ENCODE assay signal across 14 cellular contexts in the genomic region with DNA sequence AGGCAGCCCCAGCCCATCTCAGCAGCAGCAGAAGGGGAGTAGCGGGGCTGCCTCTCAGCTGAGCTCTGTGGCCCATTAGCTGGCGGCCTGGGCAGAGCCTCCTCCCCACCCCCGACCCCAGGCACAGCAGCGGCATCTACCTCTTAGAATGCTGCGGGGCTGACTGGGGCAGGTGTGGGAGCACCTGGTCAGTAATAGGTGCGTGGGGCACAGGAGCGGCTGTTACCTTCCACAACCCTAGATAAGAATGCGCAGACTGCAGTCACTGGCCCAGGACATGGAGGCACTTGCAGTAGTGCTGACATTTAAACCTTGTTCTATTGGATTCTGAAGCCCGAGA. TPM values are rescaled to one million over a fixed set of nuclear protein-coding genes. Genes with fewer than 3 reads are reported as not detected.
DNase-seq lines count a peak whose midpoint lies in the region; ATAC-seq, FAIRE-seq and TF ChIP-seq lines count a peak whose summit lies in the region.
"Had no signal": no experiment of that assay in that cellular context is flagged by ENCODE, and none has a peak within 500 bp of the region (broad histone marks: within the 10 kb centered on the region; RNA-seq: fewer than 3 reads in every experiment).

No MANE protein-coding gene starts in this region.

- intact Hi-C loops in heart right ventricle (cut with DNase I): loop anchor here in 1 of 10 donors (5.0 kb wide), 1 partner anchor 36 kb away; a partner anchor contains a TSS
- intact Hi-C loops in left cardiac atrium (cut with DNase I): loop anchor here in 1 of 2 donors (5.0 kb wide), 1 partner anchor 36 kb away; a partner anchor contains a TSS
- intact Hi-C loops in kidney (cut with DNase I): no loop called here

- no peak for ATAC-seq in heart right ventricle
- ATAC-seq in left cardiac atrium: no peak
- ATAC-seq in WTC11: peak; percentile 54
- ATAC-seq in omental fat pad (ENCODE audit: low FRiP score): no peak
- ATAC-seq: foreskin keratinocyte, left colon had no signal

- no peaks in the 10 kb centered on the region for H3K27me3 Mint-ChIP-seq in WTC11 (ENCODE audit: low read depth)

- no peak for TF ChIP-seq EP300 in tibial nerve (IDR thresholded peaks at IDR 0.05)

- H3K9me3 ChIP-seq in heart right ventricle (peaks cover 0 to 3% (median 0%) of the 10 kb centered on the region in 11 donors), kidney (ENCODE audit: control insufficient read depth in 1 of 2, low read length in 2 of 2) (no peaks in the 10 kb centered on the region), tibial nerve (no peaks in the 10 kb centered on the region)
- H3K9me3 ChIP-seq: BE2C, upper lobe of left lung had no signal

- TF ChIP-seq CTCF in heart right ventricle (IDR thresholded peaks at IDR 0.05): no peak
- TF ChIP-seq CTCF in WTC11 (IDR thresholded peaks at IDR 0.05): no peak
- no peak for TF ChIP-seq CTCF in kidney (IDR thresholded peaks at IDR 0.05; ENCODE audit: borderline replicate concordance, extremely low read depth, insufficient read depth)
- no peak for TF ChIP-seq CTCF in tibial nerve (IDR thresholded peaks at IDR 0.05)
- no peak for TF ChIP-seq CTCF in omental fat pad (IDR thresholded peaks at IDR 0.05)

- peak overlapping the region in 9 of 10 donors; percentile 32 to 89 (median 68) for H3K27ac ChIP-seq in heart right ventricle
- no peak overlapping the region for H3K27ac ChIP-seq in kidney (ENCODE audit: low read depth in 2 of 2, low read length in 2 of 2)
- H3K27ac ChIP-seq in tibial nerve: peak overlapping the region; percentile 19 to 96 (median 84)
- H3K27ac ChIP-seq: foreskin keratinocyte, parathyroid adenoma had no signal

- H3K27me3 ChIP-seq in heart right ventricle (no peaks in the 10 kb centered on the region), tibial nerve (no peaks in the 10 kb centered on the region)
- H3K27me3 ChIP-seq: BE2C, foreskin keratinocyte, upper lobe of left lung had no signal

- CTCF ChIA-PET in WTC11 (lab: Charles Lee): interaction anchor here (0.7 to 1.7 kb wide), 5 partner anchors 29 to 48 kb away, joined by 3 to 8 read pairs (median 3); no protein-coding TSS in a partner anchor

- no peak for FAIRE-seq in kidney (lab: Jason Lieb, UNC)

- peaks cover 27% of the 10 kb centered on the region for H3K4me1 Mint-ChIP-seq in WTC11

- H3K9ac ChIP-seq in kidney (ENCODE audit: low read length in 2 of 2): no peak overlapping the region
- H3K9ac ChIP-seq: parathyroid adenoma had no signal

- TF ChIP-seq POLR2A in tibial nerve (IDR thresholded peaks at IDR 0.05): no peak

- peaks cover 17 to 80% (median 41%) of the 10 kb centered on the region in 9 donors for H3K4me1 ChIP-seq in heart right ventricle
- H3K4me1 ChIP-seq in kidney (ENCODE audit: control insufficient read depth in 1 of 2, insufficient read depth in 1 of 2, low read depth in 1 of 2, low read length in 2 of 2): peaks cover 4 to 7% of the 10 kb centered on the region in 2 donors
- peaks cover 4 to 91% (median 84%) of the 10 kb centered on the region in 4 donors for H3K4me1 ChIP-seq in tibial nerve
- H3K4me1 ChIP-seq: parathyroid adenoma had no signal

- H3K27ac Mint-ChIP-seq in WTC11: no peak overlapping the region

- H3K36me3 ChIP-seq in heart right ventricle: peaks cover 0 to 5% (median 0%) of the 10 kb centered on the region in 9 donors
- H3K36me3 ChIP-seq in kidney (ENCODE audit: control insufficient read depth in 1 of 2, insufficient read depth in 2 of 2, low read length in 2 of 2): no peaks in the 10 kb centered on the region
- peaks cover 0 to under 1% (median 0%) of the 10 kb centered on the region in 3 donors for H3K36me3 ChIP-seq in tibial nerve
- H3K36me3 ChIP-seq: BE2C had no signal

- DNase-seq in heart right ventricle (no peak), left cardiac atrium (no peak), WTC11 (ENCODE audit: low spot score) (no peak), kidney (peak; percentile 38), tibial nerve (ENCODE audit: low spot score in 2 of 2) (no peak), omental fat pad (ENCODE audit: low spot score) (no peak), RKO (ENCODE audit: low spot score) (no peak), anterior cingulate cortex (lab: John Stamatoyannopoulos, UW) (no peak)
- DNase-seq: activated effector memory CD4-positive, alpha-beta T cell treated with anti-CD3 and anti-CD28 coated beads, Interleukin-2, amount 50 U/mL, for 16 hours; BE2C; foreskin keratinocyte; left colon; upper lobe of left lung had no signal

- no peaks in the 10 kb centered on the region for H3K36me3 Mint-ChIP-seq in WTC11

- POLR2A ChIA-PET in WTC11 (lab: Charles Lee): no interaction called here

- 91 to 94% methylated on average over 9 of the region's 9 CpGs for WGBS in heart right ventricle, 2 donors
- 87 to 90% methylated on average over 3 to 9 of the region's 9 CpGs for WGBS in tibial nerve, 2 donors

- H3K4me3 Mint-ChIP-seq in WTC11: no peak overlapping the region

- H3K4me3 ChIP-seq in heart right ventricle (no peak overlapping the region), kidney (ENCODE audit: low read length in 2 of 2) (no peak overlapping the region), tibial nerve (no peak overlapping the region)
- H3K4me3 ChIP-seq: upper lobe of left lung had no signal

- no peaks in the 10 kb centered on the region for H3K9me3 Mint-ChIP-seq in WTC11

TF ChIP-seq in WTC11, 78 proteins besides CTCF, POLR2A, EP300 and RAD21:
- TF ChIP-seq ZNF416 (CRISPR knock-in tag; IDR thresholded peaks at IDR 0.05): no peak
- TF ChIP-seq, protein P1, sequence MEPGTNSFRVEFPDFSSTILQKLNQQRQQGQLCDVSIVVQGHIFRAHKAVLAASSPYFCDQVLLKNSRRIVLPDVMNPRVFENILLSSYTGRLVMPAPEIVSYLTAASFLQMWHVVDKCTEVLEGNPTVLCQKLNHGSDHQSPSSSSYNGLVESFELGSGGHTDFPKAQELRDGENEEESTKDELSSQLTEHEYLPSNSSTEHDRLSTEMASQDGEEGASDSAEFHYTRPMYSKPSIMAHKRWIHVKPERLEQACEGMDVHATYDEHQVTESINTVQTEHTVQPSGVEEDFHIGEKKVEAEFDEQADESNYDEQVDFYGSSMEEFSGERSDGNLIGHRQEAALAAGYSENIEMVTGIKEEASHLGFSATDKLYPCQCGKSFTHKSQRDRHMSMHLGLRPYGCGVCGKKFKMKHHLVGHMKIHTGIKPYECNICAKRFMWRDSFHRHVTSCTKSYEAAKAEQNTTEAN (CRISPR knock-in tag; IDR thresholded peaks at IDR 0.05): no peak
- TF ChIP-seq, protein P2, sequence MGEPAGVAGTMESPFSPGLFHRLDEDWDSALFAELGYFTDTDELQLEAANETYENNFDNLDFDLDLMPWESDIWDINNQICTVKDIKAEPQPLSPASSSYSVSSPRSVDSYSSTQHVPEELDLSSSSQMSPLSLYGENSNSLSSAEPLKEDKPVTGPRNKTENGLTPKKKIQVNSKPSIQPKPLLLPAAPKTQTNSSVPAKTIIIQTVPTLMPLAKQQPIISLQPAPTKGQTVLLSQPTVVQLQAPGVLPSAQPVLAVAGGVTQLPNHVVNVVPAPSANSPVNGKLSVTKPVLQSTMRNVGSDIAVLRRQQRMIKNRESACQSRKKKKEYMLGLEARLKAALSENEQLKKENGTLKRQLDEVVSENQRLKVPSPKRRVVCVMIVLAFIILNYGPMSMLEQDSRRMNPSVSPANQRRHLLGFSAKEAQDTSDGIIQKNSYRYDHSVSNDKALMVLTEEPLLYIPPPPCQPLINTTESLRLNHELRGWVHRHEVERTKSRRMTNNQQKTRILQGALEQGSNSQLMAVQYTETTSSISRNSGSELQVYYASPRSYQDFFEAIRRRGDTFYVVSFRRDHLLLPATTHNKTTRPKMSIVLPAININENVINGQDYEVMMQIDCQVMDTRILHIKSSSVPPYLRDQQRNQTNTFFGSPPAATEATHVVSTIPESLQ (CRISPR knock-in tag; IDR thresholded peaks at IDR 0.05): no peak
- no peak for TF ChIP-seq ZNF121 (CRISPR knock-in tag; IDR thresholded peaks at IDR 0.05)
- TF ChIP-seq, protein P3, sequence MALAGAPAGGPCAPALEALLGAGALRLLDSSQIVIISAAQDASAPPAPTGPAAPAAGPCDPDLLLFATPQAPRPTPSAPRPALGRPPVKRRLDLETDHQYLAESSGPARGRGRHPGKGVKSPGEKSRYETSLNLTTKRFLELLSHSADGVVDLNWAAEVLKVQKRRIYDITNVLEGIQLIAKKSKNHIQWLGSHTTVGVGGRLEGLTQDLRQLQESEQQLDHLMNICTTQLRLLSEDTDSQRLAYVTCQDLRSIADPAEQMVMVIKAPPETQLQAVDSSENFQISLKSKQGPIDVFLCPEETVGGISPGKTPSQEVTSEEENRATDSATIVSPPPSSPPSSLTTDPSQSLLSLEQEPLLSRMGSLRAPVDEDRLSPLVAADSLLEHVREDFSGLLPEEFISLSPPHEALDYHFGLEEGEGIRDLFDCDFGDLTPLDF (CRISPR knock-in tag; IDR thresholded peaks at IDR 0.05): no peak
- no peak for TF ChIP-seq CREB1 (CRISPR knock-in tag; IDR thresholded peaks at IDR 0.05)
- no peak for TF ChIP-seq TCF7 (CRISPR knock-in tag; IDR thresholded peaks at IDR 0.05; ENCODE audit: low read depth)
- TF ChIP-seq HMGA2 (CRISPR knock-in tag; IDR thresholded peaks at IDR 0.05): no peak
- no peak for TF ChIP-seq ZNF219 (CRISPR knock-in tag; IDR thresholded peaks at IDR 0.05; ENCODE audit: borderline replicate concordance)
- TF ChIP-seq, protein P4, sequence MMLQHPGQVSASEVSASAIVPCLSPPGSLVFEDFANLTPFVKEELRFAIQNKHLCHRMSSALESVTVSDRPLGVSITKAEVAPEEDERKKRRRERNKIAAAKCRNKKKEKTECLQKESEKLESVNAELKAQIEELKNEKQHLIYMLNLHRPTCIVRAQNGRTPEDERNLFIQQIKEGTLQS (CRISPR knock-in tag; conservative IDR thresholded peaks at IDR 0.05): no peak
- no peak for TF ChIP-seq GTF2I (CRISPR knock-in tag; conservative IDR thresholded peaks at IDR 0.05)
TF ChIP-seq in WTC11: peak in this region for 0.

RNA-seq across cellular contexts. Expression of a gene that starts 35.6 kb away (rescaled TPM):
- total RNA-seq in heart right ventricle (10 to 100 TPM in 5 of 10 donors, 1 to 10 TPM in 5; 4.8 to 15.4 (median 10.4) TPM), left cardiac atrium (10 to 100 TPM; 24.6 to 34.3 TPM), WTC11 (2021) (0.21 to 0.34 TPM (median 0.24 TPM) in 3 replicates), kidney (18.5 TPM), tibial nerve (100 to 1,000 TPM in 1 of 4 donors, 10 to 100 TPM in 3; 71.0 to 106 (median 87.5) TPM), omental fat pad (100 to 1,000 TPM in 1 of 4 donors, 10 to 100 TPM in 3; 46.9 to 109 (median 88.6) TPM)
- polyA plus RNA-seq in heart right ventricle (1 to 10 TPM; 1.5 to 5.3 TPM), kidney (ENCODE audit: insufficient read depth, low read depth, low replicate concordance) (0.54 TPM)

RNA-seq across cellular contexts. Expression of a gene that starts 54.0 kb away (rescaled TPM):
- 100 to 1,000 TPM in 2 of 10 donors, 10 to 100 TPM in 8; 69.9 to 121 (median 91.8) TPM for total RNA-seq in heart right ventricle
- 10 to 100 TPM; 49.8 to 66.6 TPM for polyA plus RNA-seq in heart right ventricle
- 10 to 100 TPM; 59.7 to 78.1 TPM for total RNA-seq in left cardiac atrium
- 72.8 to 78.3 TPM (median 76.2 TPM) in 3 replicates for total RNA-seq in WTC11 (2021)
- total RNA-seq in kidney: 46.7 TPM
- polyA plus RNA-seq in kidney (ENCODE audit: insufficient read depth, low read depth, low replicate concordance): 124 TPM
- 10 to 100 TPM; 26.4 to 44.7 (median 34.6) TPM for total RNA-seq in tibial nerve
- total RNA-seq in omental fat pad: 10 to 100 TPM; 25.5 to 36.8 (median 27.2) TPM

Comparison
In these comparisons a context has a peak if more than half of its experiments do, and no peak if none do; other contexts are left out.
1. H3K27ac ChIP-seq: peak in heart right ventricle (9 of 10) and tibial nerve (4 of 4); none in kidney (0 of 2).